Comparison of ENCODE assay signal across 1 cellular context in genomic region chr1:18128298-18128697, GRCh38.
A peak's percentile ranks its signal among the peaks of the same experiment; 100 is the strongest.
TF ChIP-seq lines count a peak whose summit lies in the region.

No MANE protein-coding gene starts in this region.

TF ChIP-seq in HepG2, 621 proteins besides CTCF, POLR2A, EP300 and RAD21 (continued from another document and continues in another):
- TF ChIP-seq SKIL (CRISPR knock-in tag; IDR thresholded peaks at IDR 0.05; ENCODE audit: borderline replicate concordance) = no peak
- TF ChIP-seq PATZ1 (CRISPR knock-in tag; IDR thresholded peaks at IDR 0.05) = peak; percentile 90
- peak; percentile 72 for TF ChIP-seq NCOA2 (CRISPR knock-in tag; IDR thresholded peaks at IDR 0.05)
- no peak for TF ChIP-seq ZNF839 (CRISPR knock-in tag; IDR thresholded peaks at IDR 0.05; ENCODE audit: borderline replicate concordance)
- no peak for TF ChIP-seq ZNF317 (CRISPR knock-in tag; IDR thresholded peaks at IDR 0.05)
- no peak for TF ChIP-seq ZNF567 (CRISPR knock-in tag; IDR thresholded peaks at IDR 0.05; ENCODE audit: borderline replicate concordance)
- TF ChIP-seq ZSCAN29 (CRISPR knock-in tag; conservative IDR thresholded peaks at IDR 0.05) = no peak
- no peak for TF ChIP-seq PCBP1 (IDR thresholded peaks at IDR 0.05; ENCODE audit: borderline replicate concordance, low read depth, low read length)
- no peak for TF ChIP-seq ZNF503 (CRISPR knock-in tag; IDR thresholded peaks at IDR 0.05)
- no peak for TF ChIP-seq ZNF350 (CRISPR knock-in tag; IDR thresholded peaks at IDR 0.05; ENCODE audit: borderline replicate concordance, low read depth)
- peak; percentile 63; the same call in 1 of the 2 replicates for TF ChIP-seq THRA (CRISPR knock-in tag; IDR thresholded peaks at IDR 0.05; ENCODE audit: borderline replicate concordance)
- no peak for TF ChIP-seq ZNF883 (CRISPR knock-in tag; IDR thresholded peaks at IDR 0.05; ENCODE audit: not compliant biosample characterization)
- no peak for TF ChIP-seq MAFK (conservative IDR thresholded peaks at IDR 0.05 in 1 of 2, IDR thresholded peaks at IDR 0.05 in 1 of 2; ENCODE audit: low read length in 2 of 2)
- no peak for TF ChIP-seq FUBP1 (CRISPR knock-in tag; IDR thresholded peaks at IDR 0.05; ENCODE audit: borderline replicate concordance)
- peak; percentile 64; the same call in 1 of the 2 replicates for TF ChIP-seq SPEN (CRISPR knock-in tag; IDR thresholded peaks at IDR 0.05; ENCODE audit: low read depth)
- peak; percentile 35; the same call in 1 of the 2 replicates for TF ChIP-seq ISL2 (CRISPR knock-in tag; IDR thresholded peaks at IDR 0.05)
- TF ChIP-seq ZNF720 (CRISPR knock-in tag; IDR thresholded peaks at IDR 0.05) = no peak
- TF ChIP-seq FOXJ3 (CRISPR knock-in tag; IDR thresholded peaks at IDR 0.05; ENCODE audit: borderline replicate concordance) = no peak
- no peak for TF ChIP-seq MYPOP (CRISPR knock-in tag; IDR thresholded peaks at IDR 0.05)
- no peak for TF ChIP-seq CBX5 (CRISPR knock-in tag; IDR thresholded peaks at IDR 0.05; ENCODE audit: borderline replicate concordance)
- no peak for TF ChIP-seq SKI (IDR thresholded peaks at IDR 0.05; ENCODE audit: partially characterized antibody)
- no peak for TF ChIP-seq MBNL3 (CRISPR knock-in tag; conservative IDR thresholded peaks at IDR 0.05)
- TF ChIP-seq ZNF770 (CRISPR knock-in tag; IDR thresholded peaks at IDR 0.05) = no peak
- TF ChIP-seq HNF4A (CRISPR knock-in tag; IDR thresholded peaks at IDR 0.05) = peak; percentile 93
- TF ChIP-seq NFRKB (IDR thresholded peaks at IDR 0.05) = no peak
- TF ChIP-seq ZBTB7B (CRISPR knock-in tag; IDR thresholded peaks at IDR 0.05) = peak; percentile 48; the same call in 1 of the 2 replicates
- TF ChIP-seq ESRRA (CRISPR knock-in tag; IDR thresholded peaks at IDR 0.05; ENCODE audit: low read depth) = 0 out of 2 replicates have a peak, but pooled peaks have one; percentile 24
- 0 out of 2 replicates have a peak, but pooled peaks have one; percentile 41 for TF ChIP-seq ATF2 (CRISPR knock-in tag; IDR thresholded peaks at IDR 0.05)
- TF ChIP-seq ZSCAN20 (CRISPR knock-in tag; IDR thresholded peaks at IDR 0.05; ENCODE audit: borderline replicate concordance) = no peak
- no peak for TF ChIP-seq CCDC6 (CRISPR knock-in tag; IDR thresholded peaks at IDR 0.05)
- no peak for TF ChIP-seq RFX3 (CRISPR knock-in tag; IDR thresholded peaks at IDR 0.05)
- no peak for TF ChIP-seq ZNF33A (CRISPR knock-in tag; IDR thresholded peaks at IDR 0.05; ENCODE audit: borderline replicate concordance)
- no peak for TF ChIP-seq E2F5 (CRISPR knock-in tag; conservative IDR thresholded peaks at IDR 0.05)
- TF ChIP-seq SALL1 (CRISPR knock-in tag; IDR thresholded peaks at IDR 0.05) = peak; percentile 63; the same call in 1 of the 2 replicates
- no peak for TF ChIP-seq ZNF276 (CRISPR knock-in tag; IDR thresholded peaks at IDR 0.05; ENCODE audit: low read depth)
- no peak for TF ChIP-seq ZNF235 (CRISPR knock-in tag; IDR thresholded peaks at IDR 0.05; ENCODE audit: borderline replicate concordance)
- no peak for TF ChIP-seq MXD1 (CRISPR knock-in tag; IDR thresholded peaks at IDR 0.05)
- no peak for TF ChIP-seq TAF1 (CRISPR knock-in tag; IDR thresholded peaks at IDR 0.05)
- TF ChIP-seq ZNF562 (CRISPR knock-in tag; IDR thresholded peaks at IDR 0.05; ENCODE audit: borderline replicate concordance) = no peak
- TF ChIP-seq NRL (CRISPR knock-in tag; IDR thresholded peaks at IDR 0.05; ENCODE audit: borderline replicate concordance) = no peak
- TF ChIP-seq KLF16 (CRISPR knock-in tag; IDR thresholded peaks at IDR 0.05) = no peak
